In genomic region chr12:64633186-64633939, GRCh38 we compare ENCODE assay signal across 1 cellular context.
TF ChIP-seq lines count a peak whose summit lies in the region.

No MANE protein-coding gene starts in this region.

TF ChIP-seq in IMR-90, 13 proteins besides CTCF, POLR2A, EP300 and RAD21:
- TF ChIP-seq SMC3 (IDR thresholded peaks at IDR 0.05; ENCODE audit: low read depth, low read length) (no peak), FOS (IDR thresholded peaks at IDR 0.05; ENCODE audit: low read depth, low read length) (no peak), MXI1 (IDR thresholded peaks at IDR 0.05; ENCODE audit: borderline replicate concordance, low read depth, low read length) (no peak), NFE2L2 (IDR thresholded peaks at IDR 0.05; ENCODE audit: low read depth, low read length) (no peak), BHLHE40 (IDR thresholded peaks at IDR 0.05; ENCODE audit: low read depth, low read length) (no peak), CHD1 (IDR thresholded peaks at IDR 0.05; ENCODE audit: low read depth, low read length) (no peak), USF2 (IDR thresholded peaks at IDR 0.05; ENCODE audit: low read depth, low read length) (no peak), RFX5 (IDR thresholded peaks at IDR 0.05; ENCODE audit: low read depth, low read length) (no peak), MAFK (IDR thresholded peaks at IDR 0.05; ENCODE audit: low read depth, low read length) (no peak), CEBPB (IDR thresholded peaks at IDR 0.05; ENCODE audit: low read depth, low read length) (no peak), ELK1 (IDR thresholded peaks at IDR 0.05; ENCODE audit: borderline replicate concordance, low read depth, low read length) (no peak)
